ENCODE assay signal across 8 cellular contexts in genomic region chr12:69879007-69879960, GRCh38.
DNase-seq lines count a peak whose midpoint lies in the region; ATAC-seq and TF ChIP-seq lines count a peak whose summit lies in the region.

No MANE protein-coding gene starts in this region.

- H3K27me3 ChIP-seq in OCI-LY1 (ENCODE audit: insufficient read depth, low read length) = no peaks in the 10 kb centered on the region
- no peaks in the 10 kb centered on the region for H3K27me3 ChIP-seq in neutrophil

- peak overlapping the region; percentile 52 for H3K27ac ChIP-seq in OCI-LY1 (ENCODE audit: low read depth, low read length, poor library complexity, severe bottlenecking)
- H3K27ac ChIP-seq in neutrophil = no peak overlapping the region
- H3K27ac ChIP-seq in substantia nigra (ENCODE audit: low read depth, low read length, poor library complexity, severe bottlenecking) = no peak overlapping the region

- peak overlapping the region; percentile 40; the same call in 1 of the 2 replicates for H3K9ac ChIP-seq in OCI-LY1 (ENCODE audit: low read length)

- no peaks in the 10 kb centered on the region for H4K20me1 ChIP-seq in OCI-LY1 (ENCODE audit: insufficient read depth, low read length)

- ATAC-seq in GM21528 (IDR thresholded peaks at IDR 0.05; ENCODE audit: low FRiP score, unreplicated experiment) = peak; percentile 96

- H3K79me2 ChIP-seq in OCI-LY1 (ENCODE audit: insufficient read depth, low read length) = no peaks in the 10 kb centered on the region

- DNase-seq in DMS153 treated with DMSO at 0.1 percent for 48 hours (lab: John Stamatoyannopoulos, UW; ENCODE audit: unreplicated experiment) (peak; percentile 43), HuH-7.5 (ENCODE audit: low spot score) (peak; percentile 51), activated T-cell treated with anti-CD3 and anti-CD28 coated beads for 48 hours (ENCODE audit: low read depth) (peak; percentile 47), fibroblast of mammary gland (ENCODE audit: low read depth) (peak; percentile 78), substantia nigra (lab: John Stamatoyannopoulos, UW) (peak in 45 of 49 donors; percentile 9 to 89 (median 54))

- H3F3A ChIP-seq in OCI-LY1 (ENCODE audit: insufficient read depth, low read length) = no peaks in the 10 kb centered on the region

- H3K4me2 ChIP-seq in OCI-LY1 (ENCODE audit: low read length) = peak overlapping the region; percentile 63

- peaks cover 41% of the 10 kb centered on the region for H3K4me1 ChIP-seq in OCI-LY1 (ENCODE audit: insufficient read depth, low read length, severe bottlenecking)
- H3K4me1 ChIP-seq in neutrophil (ENCODE audit: control insufficient read depth in 1 of 2, insufficient read depth in 1 of 2, low read depth in 1 of 2, low read length in 1 of 2) = no peaks in the 10 kb centered on the region

- peak; percentile 98 for TF ChIP-seq CTCF in OCI-LY1 (IDR thresholded peaks at IDR 0.05; ENCODE audit: low read length)
- peak; percentile 92 for TF ChIP-seq CTCF in fibroblast of mammary gland (conservative IDR thresholded peaks at IDR 0.05; ENCODE audit: control insufficient read depth, insufficient read depth, low read depth, low read length)
- peak; percentile 56 for TF ChIP-seq CTCF in neutrophil (IDR thresholded peaks at IDR 0.05)

- H3K36me3 ChIP-seq in OCI-LY1 (ENCODE audit: insufficient read depth, low read length) (no peaks in the 10 kb centered on the region), neutrophil (no peaks in the 10 kb centered on the region)

- H2AFZ ChIP-seq in OCI-LY1 (ENCODE audit: low read length) = peak overlapping the region; percentile 81

- H3K9me3 ChIP-seq in OCI-LY1 (ENCODE audit: low read length) (no peaks in the 10 kb centered on the region), neutrophil (no peaks in the 10 kb centered on the region)

- peak overlapping the region; percentile 44 for H3K4me3 ChIP-seq in OCI-LY1 (ENCODE audit: low read depth, low read length, poor library complexity, severe bottlenecking)
- peak overlapping the region; percentile 41 for H3K4me3 ChIP-seq in fibroblast of mammary gland (ENCODE audit: control insufficient read depth, low read depth, low read length)
- no peak overlapping the region for H3K4me3 ChIP-seq in neutrophil (ENCODE audit: low read depth in 1 of 2, low read length in 1 of 2)

- H3K9me2 ChIP-seq in OCI-LY1 (ENCODE audit: low read depth, low read length) = no peaks in the 10 kb centered on the region

Comparison
In these comparisons a context has a peak if more than half of its experiments do, and no peak if none do; other contexts are left out.
1. H3K4me3 ChIP-seq: peak in OCI-LY1 (single experiment) and fibroblast of mammary gland (single experiment); none in neutrophil (0 of 2).
2. Peak in every context shown above with its lines, with median percentiles within 50 percentile points of each other: DNase-seq and CTCF ChIP-seq.